ENCODE assay signal across 25 cellular contexts in genomic region chr14:91521058-91521721, GRCh38.
"Had no signal": no experiment of that assay in that cellular context is flagged by ENCODE, and none has a peak within 500 bp of the region (broad histone marks: within the 10 kb centered on the region; RNA-seq: fewer than 3 reads in every experiment).

No MANE protein-coding gene starts in this region.

- DNase-seq: activated CD4-positive, alpha-beta T cell treated with anti-CD3 and anti-CD28 coated beads, Interleukin-2, amount 50 U/mL, for 48 hours; activated CD8-positive, alpha-beta memory T cell treated with anti-CD3 and anti-CD28 coated beads, Interleukin-2, amount 50 U/mL, for 48 hours; activated naive CD4-positive, alpha-beta T cell treated with Interleukin-2 at 50 U/mL for 16 hours; activated naive CD8-positive, alpha-beta T cell treated with anti-CD3 and anti-CD28 coated beads for 36 hours; activated T-cell treated with anti-CD3 and anti-CD28 coated beads, Interleukin-2, amount 50 U/mL, for 4 hours; amniotic stem cell; dorsolateral prefrontal cortex; effector memory CD8-positive, alpha-beta T cell; gastrocnemius medialis; head of caudate nucleus; hypothalamus; midbrain; ovary; spleen; stimulated activated CD4-positive, alpha-beta T cell treated with anti-CD3 and anti-CD28 coated beads, Interleukin-4, amount 100 ng/mL, for 24 hours; stimulated activated naive CD4-positive, alpha-beta T cell treated with Interleukin-2 at 50 U/mL for 16 hours; T-helper 9 cell; tibial artery had no signal

- H3K27ac ChIP-seq: breast epithelium, dorsolateral prefrontal cortex, esophagus muscularis mucosa, gastrocnemius medialis, ovary, prostate gland, tibial artery had no signal

- H3K27me3 ChIP-seq: breast epithelium, dorsolateral prefrontal cortex, gastrocnemius medialis, ovary, spleen had no signal

- H3K4me1 Mint-ChIP-seq: activated naive CD8-positive, alpha-beta T cell treated with anti-CD3 and anti-CD28 coated beads for 36 hours; WTC11 had no signal

- H3K27ac Mint-ChIP-seq: activated naive CD8-positive, alpha-beta T cell treated with anti-CD3 and anti-CD28 coated beads for 36 hours; activated T-helper 2 cell treated with anti-CD3 and anti-CD28 coated beads, Interferon-gamma antibody, Interleukin-2, Interleukin-4, amounts not matched to agents 10 μg/mL and 5 μg/mL and 100 μg/mL, durations not matched to agents 14 hours and 24 hours and 36 hours; effector memory CD8-positive, alpha-beta T cell; natural killer cell treated with Interleukin-12 subunit alpha and Interleukin-12 subunit beta and Interleukin-15 and Interleukin-18, amount 100 ng/mL, for 72 hours; WTC11 had no signal

- H3K4me3 ChIP-seq: breast epithelium, dorsolateral prefrontal cortex, esophagus muscularis mucosa, gastrocnemius medialis, ovary, prostate gland, spleen, tibial artery had no signal

- H3K4me3 Mint-ChIP-seq: activated naive CD8-positive, alpha-beta T cell treated with anti-CD3 and anti-CD28 coated beads for 36 hours; activated T-cell treated with anti-CD3 and anti-CD28 coated beads, Interleukin-2, amount 50 U/mL, for 4 hours; central memory CD8-positive, alpha-beta T cell; effector memory CD8-positive, alpha-beta T cell; natural killer cell treated with Interleukin-12 subunit alpha and Interleukin-12 subunit beta and Interleukin-15 and Interleukin-18, amount 100 ng/mL, for 72 hours; WTC11 had no signal

- H3K9me3 Mint-ChIP-seq: activated naive CD8-positive, alpha-beta T cell treated with anti-CD3 and anti-CD28 coated beads for 36 hours; activated T-cell treated with anti-CD3 and anti-CD28 coated beads, Interleukin-2, amount 50 U/mL, for 4 hours; activated T-helper 2 cell treated with anti-CD3 and anti-CD28 coated beads, Interferon-gamma antibody, Interleukin-2, Interleukin-4, amounts not matched to agents 10 μg/mL and 5 μg/mL and 100 μg/mL, durations not matched to agents 14 hours and 24 hours and 36 hours; central memory CD8-positive, alpha-beta T cell; effector memory CD8-positive, alpha-beta T cell; natural killer cell treated with Interleukin-12 subunit alpha and Interleukin-12 subunit beta and Interleukin-15 and Interleukin-18, amount 100 ng/mL, for 72 hours had no signal

- H3K36me3 Mint-ChIP-seq: activated naive CD8-positive, alpha-beta T cell treated with anti-CD3 and anti-CD28 coated beads for 36 hours; natural killer cell treated with Interleukin-12 subunit alpha and Interleukin-12 subunit beta and Interleukin-15 and Interleukin-18, amount 100 ng/mL, for 72 hours; WTC11 had no signal

- H3K27me3 Mint-ChIP-seq: activated naive CD8-positive, alpha-beta T cell treated with anti-CD3 and anti-CD28 coated beads for 36 hours; central memory CD8-positive, alpha-beta T cell had no signal
